ENCODE assay signal across 35 cellular contexts in the genomic region with DNA sequence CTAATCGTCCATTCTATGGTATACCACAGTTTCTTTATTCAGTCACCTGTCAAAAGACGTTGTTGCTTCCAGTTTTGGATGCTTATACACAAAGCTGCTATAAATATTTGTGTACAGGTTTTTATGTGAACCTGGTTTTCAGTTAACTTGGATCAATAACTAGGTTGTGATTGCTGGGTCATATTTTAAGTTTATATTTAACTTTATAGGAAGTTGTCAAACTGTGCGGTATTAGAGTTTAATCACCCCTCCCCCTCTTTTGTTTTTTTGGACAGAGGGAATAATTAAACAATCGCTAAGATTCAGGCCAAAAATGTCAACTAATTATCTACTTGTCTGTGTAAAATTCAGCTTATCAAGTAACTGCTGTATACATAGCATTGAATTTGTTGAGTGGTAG.
"Had no signal": no experiment of that assay in that cellular context is flagged by ENCODE, and none has a peak within 500 bp of the region (broad histone marks: within the 10 kb centered on the region; RNA-seq: fewer than 3 reads in every experiment).

No MANE protein-coding gene starts in this region.

- FAIRE-seq: TTC549 had no signal

- H3K9me3 ChIP-seq: ascending aorta, breast epithelium had no signal

- H3K4me1 Mint-ChIP-seq: activated B cell treated with CpG ODN at 0.5 μM for 24 hours; activated CD4-positive, alpha-beta memory T cell treated with anti-CD3 and anti-CD28 coated beads, Interleukin-2, amount 10 ng/mL, durations not matched to agents 7 days and 5 days; activated CD4-positive, alpha-beta T cell treated with anti-CD3 and anti-CD28 coated beads, Interleukin-2, amount 10 ng/mL, durations not matched to agents 24 days and 14 days; activated CD8-positive, alpha-beta memory T cell treated with anti-CD3 and anti-CD28 coated beads, Interleukin-2, amount 10 ng/mL, durations not matched to agents 7 days and 5 days; activated naive CD4-positive, alpha-beta T cell treated with anti-CD3 and anti-CD28 coated beads, Interleukin-2, amount 10 ng/mL, durations not matched to agents 7 days and 5 days; activated naive CD4-positive, alpha-beta T cell treated with anti-CD3 and anti-CD28 coated beads, Interleukin-2, amount 50 U/mL, for 24 hours; activated naive CD8-positive, alpha-beta T cell treated with anti-CD3 and anti-CD28 coated beads, Interleukin-2, amount 10 ng/mL, durations not matched to agents 7 days and 5 days; activated naive CD8-positive, alpha-beta T cell treated with anti-CD3 and anti-CD28 coated beads, Interleukin-2, amount 50 U/mL, for 24 hours had no signal

- H3K27ac Mint-ChIP-seq: activated B cell treated with CpG ODN at 0.5 μM for 24 hours; activated CD4-positive, alpha-beta memory T cell treated with anti-CD3 and anti-CD28 coated beads, Interleukin-2, amount 10 ng/mL, durations not matched to agents 7 days and 5 days; activated CD4-positive, alpha-beta T cell treated with anti-CD3 and anti-CD28 coated beads, Interleukin-2, amount 10 ng/mL, durations not matched to agents 24 days and 14 days; activated CD8-positive, alpha-beta memory T cell treated with anti-CD3 and anti-CD28 coated beads, Interleukin-2, amount 10 ng/mL, durations not matched to agents 7 days and 5 days; activated CD8-positive, alpha-beta T cell treated with anti-CD3 and anti-CD28 coated beads, Interleukin-2, amount 10 ng/mL, durations not matched to agents 7 days and 5 days; activated naive CD4-positive, alpha-beta T cell treated with anti-CD3 and anti-CD28 coated beads, Interleukin-2, amount 10 ng/mL, durations not matched to agents 7 days and 5 days; activated naive CD4-positive, alpha-beta T cell treated with anti-CD3 and anti-CD28 coated beads, Interleukin-2, amount 50 U/mL, for 24 hours; activated naive CD8-positive, alpha-beta T cell; activated naive CD8-positive, alpha-beta T cell treated with anti-CD3 and anti-CD28 coated beads, Interleukin-2, amount 10 ng/mL, durations not matched to agents 7 days and 5 days; activated naive CD8-positive, alpha-beta T cell treated with anti-CD3 and anti-CD28 coated beads, Interleukin-2, amount 50 U/mL, for 24 hours; activated T-cell treated with anti-CD3 and anti-CD28 coated beads, Interleukin-2, amount 50 U/mL, for 24 hours; activated T-helper 2 cell treated with anti-CD3 and anti-CD28 coated beads, Interferon-gamma antibody, Interleukin-2, Interleukin-4, amounts not matched to agents 10 μg/mL and 5 μg/mL and 100 μg/mL, durations not matched to agents 14 hours and 24 hours and 36 hours; T-helper 1 cell treated with Interleukin-12 subunit alpha and Interleukin-12 subunit beta and Interleukin-4 antibody, amounts not matched to agents 30 μg/mL and 1 μg/mL, for 36 hours; T-helper 2 cell treated with Interferon-gamma antibody and Interleukin-4, amounts not matched to agents 5 μg/mL and 100 μg/mL, for 36 hours had no signal

- H3K4me1 ChIP-seq: ascending aorta, breast epithelium had no signal

- H3K27me3 ChIP-seq: ascending aorta, brain microvascular endothelial cell, breast epithelium had no signal

- H3K4me3 Mint-ChIP-seq: activated B cell treated with CpG ODN at 0.5 μM for 24 hours; activated CD4-positive, alpha-beta memory T cell treated with anti-CD3 and anti-CD28 coated beads, Interleukin-2, amount 10 ng/mL, durations not matched to agents 7 days and 5 days; activated CD4-positive, alpha-beta T cell treated with anti-CD3 and anti-CD28 coated beads, Interleukin-2, amount 10 ng/mL, durations not matched to agents 24 days and 14 days; activated CD8-positive, alpha-beta memory T cell treated with anti-CD3 and anti-CD28 coated beads, Interleukin-2, amount 10 ng/mL, durations not matched to agents 7 days and 5 days; activated CD8-positive, alpha-beta T cell treated with anti-CD3 and anti-CD28 coated beads, Interleukin-2, amount 10 ng/mL, durations not matched to agents 7 days and 5 days; activated naive CD4-positive, alpha-beta T cell treated with anti-CD3 and anti-CD28 coated beads, Interleukin-2, amount 10 ng/mL, durations not matched to agents 7 days and 5 days; activated naive CD4-positive, alpha-beta T cell treated with anti-CD3 and anti-CD28 coated beads, Interleukin-2, amount 50 U/mL, for 24 hours; activated naive CD8-positive, alpha-beta T cell; activated naive CD8-positive, alpha-beta T cell treated with anti-CD3 and anti-CD28 coated beads, Interleukin-2, amount 10 ng/mL, durations not matched to agents 7 days and 5 days; activated naive CD8-positive, alpha-beta T cell treated with anti-CD3 and anti-CD28 coated beads, Interleukin-2, amount 50 U/mL, for 24 hours; activated T-cell treated with anti-CD3 and anti-CD28 coated beads, Interleukin-2, amount 50 U/mL, for 24 hours; T-helper 1 cell treated with Interleukin-12 subunit alpha and Interleukin-12 subunit beta and Interleukin-4 antibody, amounts not matched to agents 30 μg/mL and 1 μg/mL, for 36 hours; T-helper 2 cell treated with Interferon-gamma antibody and Interleukin-4, amounts not matched to agents 5 μg/mL and 100 μg/mL, for 36 hours had no signal

- H3K27ac ChIP-seq: ascending aorta, brain microvascular endothelial cell, breast epithelium, VCaP had no signal

- H3K36me3 Mint-ChIP-seq: activated CD8-positive, alpha-beta memory T cell treated with anti-CD3 and anti-CD28 coated beads, Interleukin-2, amount 10 ng/mL, durations not matched to agents 7 days and 5 days; activated naive CD4-positive, alpha-beta T cell treated with anti-CD3 and anti-CD28 coated beads, Interleukin-2, amount 10 ng/mL, durations not matched to agents 7 days and 5 days; activated naive CD4-positive, alpha-beta T cell treated with anti-CD3 and anti-CD28 coated beads, Interleukin-2, amount 50 U/mL, for 24 hours; activated naive CD8-positive, alpha-beta T cell; activated naive CD8-positive, alpha-beta T cell treated with anti-CD3 and anti-CD28 coated beads, Interleukin-2, amount 10 ng/mL, durations not matched to agents 7 days and 5 days had no signal

- H3K4me3 ChIP-seq: ascending aorta, breast epithelium had no signal

- H3K36me3 ChIP-seq: ascending aorta, brain microvascular endothelial cell, breast epithelium had no signal

- H3K9me3 Mint-ChIP-seq: activated B cell treated with CpG ODN at 0.5 μM for 24 hours; activated CD4-positive, alpha-beta memory T cell treated with anti-CD3 and anti-CD28 coated beads, Interleukin-2, amount 10 ng/mL, durations not matched to agents 7 days and 5 days; activated CD4-positive, alpha-beta T cell treated with anti-CD3 and anti-CD28 coated beads, Interleukin-2, amount 10 ng/mL, durations not matched to agents 24 days and 14 days; activated naive CD4-positive, alpha-beta T cell treated with anti-CD3 and anti-CD28 coated beads, Interleukin-2, amount 10 ng/mL, durations not matched to agents 7 days and 5 days; activated naive CD4-positive, alpha-beta T cell treated with anti-CD3 and anti-CD28 coated beads, Interleukin-2, amount 50 U/mL, for 24 hours; activated naive CD8-positive, alpha-beta T cell treated with anti-CD3 and anti-CD28 coated beads, Interleukin-2, amount 10 ng/mL, durations not matched to agents 7 days and 5 days; activated naive CD8-positive, alpha-beta T cell treated with anti-CD3 and anti-CD28 coated beads, Interleukin-2, amount 50 U/mL, for 24 hours; activated T-cell treated with anti-CD3 and anti-CD28 coated beads, Interleukin-2, amount 50 U/mL, for 24 hours; activated T-helper 2 cell treated with anti-CD3 and anti-CD28 coated beads, Interferon-gamma antibody, Interleukin-2, Interleukin-4, amounts not matched to agents 10 μg/mL and 5 μg/mL and 100 μg/mL, durations not matched to agents 14 hours and 24 hours and 36 hours; T-helper 1 cell treated with Interleukin-12 subunit alpha and Interleukin-12 subunit beta and Interleukin-4 antibody, amounts not matched to agents 30 μg/mL and 1 μg/mL, for 36 hours; T-helper 2 cell treated with Interferon-gamma antibody and Interleukin-4, amounts not matched to agents 5 μg/mL and 100 μg/mL, for 36 hours had no signal

- DNase-seq: activated B cell treated with CpG ODN at 0.5 μM for 24 hours; activated CD4-positive, alpha-beta memory T cell treated with anti-CD3 and anti-CD28 coated beads, Interleukin-2, amount 10 ng/mL, durations not matched to agents 7 days and 5 days; activated CD4-positive, alpha-beta T cell treated with anti-CD3 and anti-CD28 coated beads for 4 hours; activated CD4-positive, alpha-beta T cell treated with anti-CD3 and anti-CD28 coated beads, Interleukin-2, amount 10 ng/mL, durations not matched to agents 24 days and 14 days; activated CD4-positive, alpha-beta T cell treated with anti-CD3 and anti-CD28 coated beads, Interleukin-2, amount 50 U/mL, for 1 hour; activated CD4-positive, alpha-beta T cell treated with anti-CD3 and anti-CD28 coated beads, Interleukin-2, amount 50 U/mL, for 4 hours; activated CD4-positive, CD25-positive, alpha-beta regulatory T cell treated with anti-CD3 and anti-CD28 coated beads, Interleukin-2, amount 50 U/mL, for 72 hours; activated CD8-positive, alpha-beta memory T cell treated with anti-CD3 and anti-CD28 coated beads for 24 hours; activated CD8-positive, alpha-beta memory T cell treated with anti-CD3 and anti-CD28 coated beads, Interleukin-2, amount 10 ng/mL, durations not matched to agents 7 days and 5 days; activated CD8-positive, alpha-beta memory T cell treated with anti-CD3 and anti-CD28 coated beads, Interleukin-2, amount 50 U/mL, for 48 hours; activated CD8-positive, alpha-beta T cell treated with anti-CD3 and anti-CD28 coated beads, Interleukin-2, amount 10 ng/mL, durations not matched to agents 7 days and 5 days; activated effector memory CD4-positive, alpha-beta T cell treated with Interleukin-2 at 50 U/mL for 16 hours; activated gamma-delta T cell; activated naive CD4-positive, alpha-beta T cell treated with anti-CD3 and anti-CD28 coated beads, Interleukin-2, amount 10 ng/mL, durations not matched to agents 7 days and 5 days; activated naive CD4-positive, alpha-beta T cell treated with Interleukin-2 at 50 U/mL for 16 hours; activated naive CD8-positive, alpha-beta T cell treated with anti-CD3 and anti-CD28 coated beads, Interleukin-2, amount 10 ng/mL, durations not matched to agents 7 days and 5 days; activated naive CD8-positive, alpha-beta T cell treated with anti-CD3 and anti-CD28 coated beads, Interleukin-2, amount 50 U/mL, for 24 hours; activated T-cell treated with anti-CD3 and anti-CD28 coated beads, Interleukin-2, amount 50 U/mL, for 24 hours; activated T-cell treated with anti-CD3 and anti-CD28 coated beads, Interleukin-2, amount 50 U/mL, for 48 hours; amygdala; anterior cingulate cortex; brain microvascular endothelial cell; central memory CD4-positive, alpha-beta T cell; T-helper 1 cell; T-helper 2 cell; T-helper 9 cell had no signal

- ATAC-seq: activated CD8-positive, alpha-beta memory T cell treated with anti-CD3 and anti-CD28 coated beads, Interleukin-2, amount 10 ng/mL, durations not matched to agents 7 days and 5 days; activated CD8-positive, alpha-beta T cell treated with anti-CD3 and anti-CD28 coated beads, Interleukin-2, amount 10 ng/mL, durations not matched to agents 7 days and 5 days; activated naive CD8-positive, alpha-beta T cell treated with anti-CD3 and anti-CD28 coated beads, Interleukin-2, amount 50 U/mL, for 24 hours had no signal
